In the genomic region with DNA sequence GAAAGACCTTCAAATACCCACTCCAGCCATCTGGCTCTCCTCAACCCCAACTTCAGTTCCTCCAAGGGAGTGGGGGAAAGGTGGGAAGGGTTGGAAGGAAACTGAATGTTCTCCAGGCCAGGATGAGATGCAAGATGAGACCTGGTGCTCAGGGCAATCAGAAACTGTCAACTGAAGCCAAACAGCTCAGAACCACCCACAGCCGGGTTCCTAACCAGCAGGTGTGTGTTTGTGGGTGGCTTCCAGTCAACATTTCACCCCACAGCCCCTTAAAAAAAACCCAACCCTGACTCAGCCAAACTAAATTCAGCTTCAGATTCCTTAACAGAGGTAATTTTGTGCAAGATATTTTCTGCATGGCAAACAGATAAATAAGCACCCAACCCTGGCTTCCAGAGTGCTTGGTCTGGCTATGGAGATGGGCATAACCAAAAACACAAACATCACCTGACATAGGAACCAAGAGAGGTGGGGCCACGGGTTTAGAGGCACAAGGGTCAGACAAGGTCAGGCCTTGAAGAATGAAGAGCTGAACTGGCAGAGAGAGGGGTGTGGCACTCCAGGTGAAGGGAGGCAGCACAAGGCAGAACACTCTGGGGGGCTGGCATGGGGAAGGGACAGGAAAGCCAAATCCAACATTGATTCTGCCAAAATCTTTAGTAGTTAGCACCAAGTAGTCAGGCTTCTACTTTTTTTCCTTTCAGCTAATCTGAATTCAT, we compare ENCODE assay signal across 18 cellular contexts. TPM values are rescaled to one million over a fixed set of nuclear protein-coding genes. Genes with fewer than 3 reads are reported as not detected.
DNase-seq lines count a peak whose midpoint lies in the region; ATAC-seq, FAIRE-seq and TF ChIP-seq lines count a peak whose summit lies in the region.
"Had no signal": no experiment of that assay in that cellular context is flagged by ENCODE, and none has a peak within 500 bp of the region (broad histone marks: within the 10 kb centered on the region; RNA-seq: fewer than 3 reads in every experiment).

No MANE protein-coding gene starts in this region.

- H3K36me3 ChIP-seq in bronchial epithelial cell (ENCODE audit: control insufficient read depth, insufficient read depth, low read length) (peaks cover 9% of the 10 kb centered on the region), neutrophil (peaks cover 17% of the 10 kb centered on the region)
- H3K36me3 ChIP-seq: colonic mucosa had no signal

- peaks cover 12% of the 10 kb centered on the region for H3K9me3 Mint-ChIP-seq in activated naive CD4-positive, alpha-beta T cell treated with anti-CD3 and anti-CD28 coated beads for 36 hours
- H3K9me3 Mint-ChIP-seq in IgD-negative memory B cell: peaks cover 0 to 3% (median 1%) of the 10 kb centered on the region in 3 donors

- H3K27me3 Mint-ChIP-seq in activated naive CD4-positive, alpha-beta T cell treated with anti-CD3 and anti-CD28 coated beads for 36 hours (ENCODE audit: low read depth): no peaks in the 10 kb centered on the region
- no peaks in the 10 kb centered on the region for H3K27me3 Mint-ChIP-seq in IgD-negative memory B cell

- DNase-seq in activated naive CD4-positive, alpha-beta T cell treated with anti-CD3 and anti-CD28 coated beads for 36 hours: peak; percentile 38
- no peak for DNase-seq in activated naive CD4-positive, alpha-beta T cell treated with anti-CD3 and anti-CD28 coated beads, Interleukin-2, amount 50 U/mL, for 16 hours
- DNase-seq in bronchial epithelial cell (ENCODE audit: low read depth) (no peak), NCI-H510A treated with DMSO at 0.1 percent for 48 hours (lab: John Stamatoyannopoulos, UW) (no peak)
- DNase-seq: anterior cingulate cortex; Calu3; colonic mucosa; NCI-H1092; NCI-H82; stimulated activated naive CD4-positive, alpha-beta T cell had no signal

- CTCF ChIA-PET in activated naive CD4-positive, alpha-beta T cell treated with anti-CD3 and anti-CD28 coated beads for 36 hours (lab: Charles Lee): no interaction called here

- H3K27me3 ChIP-seq in bronchial epithelial cell (ENCODE audit: control insufficient read depth, insufficient read depth, low read length) (no peaks in the 10 kb centered on the region), neutrophil (no peaks in the 10 kb centered on the region)
- H3K27me3 ChIP-seq: colonic mucosa had no signal

- H3K4me3 Mint-ChIP-seq in activated naive CD4-positive, alpha-beta T cell treated with anti-CD3 and anti-CD28 coated beads for 36 hours: no peak overlapping the region
- no peak overlapping the region for H3K4me3 Mint-ChIP-seq in IgD-negative memory B cell

- ATAC-seq in GM21515 (IDR thresholded peaks at IDR 0.05; ENCODE audit: unreplicated experiment): no peak
- ATAC-seq in HG03196 (IDR thresholded peaks at IDR 0.05; ENCODE audit: unreplicated experiment): no peak

- H3K27ac Mint-ChIP-seq in activated naive CD4-positive, alpha-beta T cell treated with anti-CD3 and anti-CD28 coated beads for 36 hours: peak overlapping the region; percentile 79
- H3K27ac Mint-ChIP-seq in IgD-negative memory B cell: peak overlapping the region in 2 of 3 donors; percentile 33 to 44

- peaks cover 42 to 45% of the 10 kb centered on the region in 2 experiments for H3K4me1 ChIP-seq in neutrophil (ENCODE audit: control insufficient read depth in 1 of 2, insufficient read depth in 1 of 2, low read depth in 1 of 2, low read length in 1 of 2)
- H3K4me1 ChIP-seq: colonic mucosa had no signal

- peaks cover 41% of the 10 kb centered on the region for H3K36me3 Mint-ChIP-seq in activated naive CD4-positive, alpha-beta T cell treated with anti-CD3 and anti-CD28 coated beads for 36 hours (ENCODE audit: low read depth)
- peaks cover 19% of the 10 kb centered on the region for H3K36me3 Mint-ChIP-seq in IgD-negative memory B cell

- TF ChIP-seq CTCF in bronchial epithelial cell (IDR thresholded peaks at IDR 0.05; ENCODE audit: insufficient read depth, low read length, severe bottlenecking): no peak
- no peak for TF ChIP-seq CTCF in neutrophil (IDR thresholded peaks at IDR 0.05)

- FAIRE-seq in bronchial epithelial cell (lab: Jason Lieb, UNC): peak; percentile 18
- FAIRE-seq: G401.6, keratinocyte, RCC 7860, urothelium cell line had no signal

- intact Hi-C loops in activated naive CD4-positive, alpha-beta T cell treated with anti-CD3 and anti-CD28 coated beads for 36 hours (cut with micrococcal nuclease): no loop called here

- no peaks in the 10 kb centered on the region for H3K9me3 ChIP-seq in neutrophil
- H3K9me3 ChIP-seq: colonic mucosa had no signal

- peak overlapping the region; percentile 97 for H3K27ac ChIP-seq in neutrophil
- H3K27ac ChIP-seq: colonic mucosa had no signal

- peaks cover 49% of the 10 kb centered on the region for H3K4me1 Mint-ChIP-seq in activated naive CD4-positive, alpha-beta T cell treated with anti-CD3 and anti-CD28 coated beads for 36 hours (ENCODE audit: low read depth)
- H3K4me1 Mint-ChIP-seq in IgD-negative memory B cell: peaks cover 18 to 21% (median 20%) of the 10 kb centered on the region in 3 donors

- H3K4me3 ChIP-seq in bronchial epithelial cell (ENCODE audit: low read depth, low read length) (no peak overlapping the region), neutrophil (ENCODE audit: low read depth in 1 of 2, low read length in 1 of 2) (no peak overlapping the region)
- H3K4me3 ChIP-seq: colonic mucosa had no signal

RNA-seq across cellular contexts. Expression of gene ZNF445, which starts 34.7 kb away (rescaled TPM):
- total RNA-seq in activated naive CD4-positive, alpha-beta T cell treated with anti-CD3 and anti-CD28 coated beads for 36 hours: 10 to 100 TPM; 19.0 TPM
- 2.7 TPM for polyA plus RNA-seq in IgD-negative memory B cell
- 4.2 and 5.8 TPM in 2 replicates for total RNA-seq in bronchial epithelial cell
